16 cellular contexts compared by ENCODE assay signal in the genomic region with DNA sequence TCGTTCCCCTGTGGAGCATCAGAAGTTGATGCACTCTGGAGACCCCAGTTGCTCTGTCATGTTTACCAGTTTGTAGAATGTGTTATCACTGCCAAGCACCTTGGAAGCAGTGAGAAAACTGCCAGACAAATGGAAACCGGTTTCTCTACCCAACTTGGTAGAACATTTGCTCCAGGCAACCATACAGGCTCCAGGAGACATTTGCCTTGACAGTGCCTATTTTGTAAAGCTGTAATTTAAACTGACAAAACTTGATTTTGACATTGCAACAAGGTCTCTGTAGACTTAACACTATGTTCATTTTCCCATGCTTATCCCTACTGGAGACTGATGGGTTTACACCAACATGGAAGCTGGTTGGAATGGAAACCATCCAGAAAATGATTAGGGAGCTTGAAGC.
DNase-seq lines count a peak whose midpoint lies in the region; ATAC-seq and TF ChIP-seq lines count a peak whose summit lies in the region.
"Had no signal": no experiment of that assay in that cellular context is flagged by ENCODE, and none has a peak within 500 bp of the region (broad histone marks: within the 10 kb centered on the region; RNA-seq: fewer than 3 reads in every experiment).

No MANE protein-coding gene starts in this region.

- BruUV-seq in Panc1 (replicated peaks; lab: Mats Ljungman, UMichigan): no TSS peak

- H3K9me3 ChIP-seq in Panc1 (ENCODE audit: control insufficient read depth, insufficient read depth, low read depth, low read length): no peaks in the 10 kb centered on the region
- H3K9me3 ChIP-seq in trophoblast cell (ENCODE audit: insufficient read depth, low read depth, low read length): no peaks in the 10 kb centered on the region

- H4K12ac ChIP-seq in trophoblast cell (ENCODE audit: low read depth, low read length): no peak overlapping the region

- ATAC-seq in Panc1 (no peak), esophagus mucosa (peak; percentile 62), GM18909 (IDR thresholded peaks at IDR 0.05; ENCODE audit: poor library complexity, unreplicated experiment) (no peak)
- ATAC-seq: HCT116 had no signal

- no peak overlapping the region for H4K91ac ChIP-seq in trophoblast cell (ENCODE audit: low read depth, low read length)

- no CpG with 5 or more reads among the region's 2 CpGs for WGBS in trophoblast cell (ENCODE audit: extremely low coverage, insufficient coverage, insufficient read length)

- CTCF ChIA-PET in Panc1 (lab: Charles Lee): no interaction called here

- no peak overlapping the region for H2AFZ ChIP-seq in trophoblast cell (ENCODE audit: insufficient read depth, low read length, poor library complexity)
- H2AFZ ChIP-seq: GM23248 had no signal

- no peak overlapping the region for H4K8ac ChIP-seq in trophoblast cell (ENCODE audit: low read depth, low read length)

- H3K18ac ChIP-seq in trophoblast cell (ENCODE audit: low read length): no peak overlapping the region

- H3K4me2 ChIP-seq in trophoblast cell (ENCODE audit: low read length): no peak overlapping the region

- H2AK5ac ChIP-seq in trophoblast cell (ENCODE audit: low read length): no peak overlapping the region

- no peak overlapping the region for H2BK5ac ChIP-seq in trophoblast cell (ENCODE audit: low read depth, low read length, poor library complexity)

- intact Hi-C loops in Panc1 (cut with micrococcal nuclease; ENCODE audit: unreplicated experiment): no loop called here

- H2BK12ac ChIP-seq in trophoblast cell (ENCODE audit: low read length): no peak overlapping the region

- peaks cover 75% of the 10 kb centered on the region for H3K4me1 ChIP-seq in Panc1 (ENCODE audit: control insufficient read depth, insufficient read depth, low read length)
- peaks cover 12 to 26% of the 10 kb centered on the region in 2 experiments for H3K4me1 ChIP-seq in trophoblast cell (ENCODE audit: control insufficient read depth in 1 of 2, insufficient read depth in 2 of 2, low read length in 2 of 2)

- no peak overlapping the region for H3K14ac ChIP-seq in trophoblast cell (ENCODE audit: low read length)

- H3K79me2 ChIP-seq in trophoblast cell (ENCODE audit: control insufficient read depth, insufficient read depth, low read length, poor library complexity): peaks cover 2% of the 10 kb centered on the region

- H3K23ac ChIP-seq in trophoblast cell (ENCODE audit: low read length): no peak overlapping the region

- TF ChIP-seq CTCF in Panc1 (IDR thresholded peaks at IDR 0.05): no peak

- H3K36me3 ChIP-seq in Panc1 (ENCODE audit: control insufficient read depth, insufficient read depth, low read length) (no peaks in the 10 kb centered on the region), trophoblast cell (ENCODE audit: control insufficient read depth in 1 of 2, insufficient read depth in 2 of 2, low read length in 2 of 2) (no peaks in the 10 kb centered on the region)

- in situ Hi-C loops in Panc1 (cut with HindIII; ENCODE audit: low pct_unique_long_range_greater_than_20kb, low sequenced_read_pairs): no loop called here

- peak overlapping the region; percentile 31; the same call in 1 of the 2 replicates for H3K27ac ChIP-seq in Panc1 (ENCODE audit: low read length)
- H3K27ac ChIP-seq in trophoblast cell (ENCODE audit: low read depth, low read length): no peak overlapping the region
- H3K27ac ChIP-seq: GM23248 had no signal

- H3K79me1 ChIP-seq in trophoblast cell (ENCODE audit: low read length): peaks cover 7% of the 10 kb centered on the region

- POLR2A ChIA-PET in Panc1 (lab: Charles Lee): no interaction called here

- H3K27me3 ChIP-seq in Panc1 (ENCODE audit: control insufficient read depth, insufficient read depth, low read length) (no peaks in the 10 kb centered on the region), trophoblast cell (ENCODE audit: insufficient read depth, low read length) (no peaks in the 10 kb centered on the region)

- DNase-seq in Panc1 (ENCODE audit: low read depth, low spot score) (no peak), trophoblast cell (peak; percentile 7 to 38), NCI-H1417 treated with DMSO at 0.1 percent for 48 hours (lab: John Stamatoyannopoulos, UW) (no peak), hypothalamus (lab: John Stamatoyannopoulos, UW) (no peak)
- DNase-seq: C1 segment of cervical spinal cord; Calu3; CD4-positive, alpha-beta memory T cell; COR-L47; DMS53; DMS79 treated with DMSO at 0.1 percent for 48 hours; GF-D8; GM23248; H9 had no signal

- no peak overlapping the region for H3K9ac ChIP-seq in trophoblast cell (ENCODE audit: low read length)
- H3K9ac ChIP-seq: GM23248 had no signal

- H3K4ac ChIP-seq in trophoblast cell (ENCODE audit: low read depth, low read length): no peak overlapping the region

- no peak overlapping the region for H2BK120ac ChIP-seq in trophoblast cell (ENCODE audit: insufficient read depth, low read length, poor library complexity)

- no peak overlapping the region for H3K4me3 ChIP-seq in Panc1 (ENCODE audit: low read depth in 2 of 2, low read length in 2 of 2)
- no peak overlapping the region for H3K4me3 ChIP-seq in trophoblast cell (ENCODE audit: low read depth, low read length)
- H3K4me3 ChIP-seq: GM23248 had no signal

Comparison
In these comparisons a context has a peak if more than half of its experiments do, and no peak if none do; other contexts are left out.
1. DNase-seq: peak in trophoblast cell (2 of 2); none in Panc1 (single experiment), NCI-H1417 treated with DMSO at 0.1 percent for 48 hours (single experiment) and hypothalamus (0 of 51).